ENCODE assay signal across 10 cellular contexts in the genomic region with DNA sequence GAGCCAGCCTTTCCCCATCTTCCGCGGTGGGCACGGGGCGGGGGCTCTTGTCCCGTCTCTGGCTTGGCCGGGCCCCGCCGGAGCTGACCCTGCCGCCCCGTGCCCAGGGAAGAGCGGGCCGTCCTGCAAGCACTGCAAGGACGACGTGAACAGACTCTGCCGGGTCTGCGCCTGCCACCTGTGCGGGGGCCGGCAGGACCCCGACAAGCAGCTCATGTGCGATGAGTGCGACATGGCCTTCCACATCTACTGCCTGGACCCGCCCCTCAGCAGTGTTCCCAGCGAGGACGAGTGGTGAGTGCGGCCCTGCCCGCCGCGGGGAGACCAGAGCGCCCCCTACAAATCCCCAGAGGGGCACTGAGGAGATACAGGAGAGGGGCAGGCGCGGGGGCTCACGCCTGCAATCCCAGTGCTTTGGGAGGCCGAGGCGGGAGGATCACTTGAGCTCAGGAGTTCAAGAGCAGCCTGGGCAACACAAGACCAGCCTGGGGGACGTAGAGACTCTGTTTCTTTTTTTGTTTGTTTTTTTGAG. TPM values are rescaled to one million over a fixed set of nuclear protein-coding genes. Genes with fewer than 3 reads are reported as not detected.
"Had no signal": no experiment of that assay in that cellular context is flagged by ENCODE, and none has a peak within 500 bp of the region (broad histone marks: within the 10 kb centered on the region; RNA-seq: fewer than 3 reads in every experiment).

No MANE protein-coding gene starts in this region.

RNA-seq across cellular contexts. Expression of gene ARRDC5, which starts 39.0 kb away (rescaled TPM):
- total RNA-seq: OCI-LY7, PC-3, PC-9, Right ventricle myocardium inferior, Right ventricle myocardium superior, RPMI7951, SJCRH30, SJSA1, SK-MEL-5 had no signal
- polyA plus RNA-seq: SK-N-SH had no signal
